In the genomic region with DNA sequence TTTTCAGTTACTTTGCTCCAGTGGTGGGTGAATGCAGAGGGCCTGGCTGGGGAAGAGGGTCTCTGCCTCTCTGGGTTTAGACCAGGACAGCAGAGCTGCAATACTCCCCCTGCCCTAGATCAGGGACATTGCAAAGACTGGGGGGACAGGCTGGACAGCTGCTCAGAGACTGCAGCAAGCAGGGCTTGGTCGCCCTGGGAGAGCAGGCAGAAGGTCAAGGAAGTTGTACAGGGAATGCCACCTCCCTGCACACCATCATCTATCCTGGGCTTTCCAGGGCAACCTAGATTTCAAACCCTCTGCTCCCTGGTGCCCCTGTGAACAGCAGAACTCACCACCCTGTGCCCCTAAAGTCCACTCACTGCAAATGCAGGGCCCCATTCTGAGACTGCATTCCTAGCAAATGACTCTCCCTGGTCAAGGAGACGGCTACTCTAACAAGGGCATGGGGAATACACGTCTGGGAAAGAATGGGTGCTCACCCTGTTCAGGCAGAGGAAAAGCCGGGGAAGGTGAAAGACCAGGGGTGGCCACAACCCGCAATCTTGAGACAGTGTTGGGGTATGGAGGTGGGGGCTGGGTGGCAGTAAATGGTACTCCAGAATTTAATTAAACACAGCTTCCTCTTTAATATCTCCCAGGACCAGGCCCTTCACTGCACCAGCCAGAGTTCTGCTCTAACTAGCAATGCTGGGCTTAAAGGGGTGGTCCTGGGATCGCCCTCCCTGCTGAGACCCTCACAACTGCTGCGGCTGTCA, we compare ENCODE assay signal across 1 cellular context.
TF ChIP-seq lines count a peak whose summit lies in the region.

No MANE protein-coding gene starts in this region.

TF ChIP-seq in A549, 52 proteins besides CTCF, POLR2A, EP300 and RAD21 (continued from another document):
- TF ChIP-seq, protein P1, sequence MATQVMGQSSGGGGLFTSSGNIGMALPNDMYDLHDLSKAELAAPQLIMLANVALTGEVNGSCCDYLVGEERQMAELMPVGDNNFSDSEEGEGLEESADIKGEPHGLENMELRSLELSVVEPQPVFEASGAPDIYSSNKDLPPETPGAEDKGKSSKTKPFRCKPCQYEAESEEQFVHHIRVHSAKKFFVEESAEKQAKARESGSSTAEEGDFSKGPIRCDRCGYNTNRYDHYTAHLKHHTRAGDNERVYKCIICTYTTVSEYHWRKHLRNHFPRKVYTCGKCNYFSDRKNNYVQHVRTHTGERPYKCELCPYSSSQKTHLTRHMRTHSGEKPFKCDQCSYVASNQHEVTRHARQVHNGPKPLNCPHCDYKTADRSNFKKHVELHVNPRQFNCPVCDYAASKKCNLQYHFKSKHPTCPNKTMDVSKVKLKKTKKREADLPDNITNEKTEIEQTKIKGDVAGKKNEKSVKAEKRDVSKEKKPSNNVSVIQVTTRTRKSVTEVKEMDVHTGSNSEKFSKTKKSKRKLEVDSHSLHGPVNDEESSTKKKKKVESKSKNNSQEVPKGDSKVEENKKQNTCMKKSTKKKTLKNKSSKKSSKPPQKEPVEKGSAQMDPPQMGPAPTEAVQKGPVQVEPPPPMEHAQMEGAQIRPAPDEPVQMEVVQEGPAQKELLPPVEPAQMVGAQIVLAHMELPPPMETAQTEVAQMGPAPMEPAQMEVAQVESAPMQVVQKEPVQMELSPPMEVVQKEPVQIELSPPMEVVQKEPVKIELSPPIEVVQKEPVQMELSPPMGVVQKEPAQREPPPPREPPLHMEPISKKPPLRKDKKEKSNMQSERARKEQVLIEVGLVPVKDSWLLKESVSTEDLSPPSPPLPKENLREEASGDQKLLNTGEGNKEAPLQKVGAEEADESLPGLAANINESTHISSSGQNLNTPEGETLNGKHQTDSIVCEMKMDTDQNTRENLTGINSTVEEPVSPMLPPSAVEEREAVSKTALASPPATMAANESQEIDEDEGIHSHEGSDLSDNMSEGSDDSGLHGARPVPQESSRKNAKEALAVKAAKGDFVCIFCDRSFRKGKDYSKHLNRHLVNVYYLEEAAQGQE (IDR thresholded peaks at IDR 0.05), result 0 out of 2 replicates have a peak, but pooled peaks have one; percentile 31
- no peak for TF ChIP-seq MAX (IDR thresholded peaks at IDR 0.05)
- peak; percentile 31; the same call in 1 of the 2 replicates for TF ChIP-seq ESRRA (IDR thresholded peaks at IDR 0.05; ENCODE audit: borderline replicate concordance, low read length)
- TF ChIP-seq RCOR1 (IDR thresholded peaks at IDR 0.05; ENCODE audit: low read depth, low read length), result no peak
- TF ChIP-seq JUNB (IDR thresholded peaks at IDR 0.05), result no peak
- TF ChIP-seq, protein P2, sequence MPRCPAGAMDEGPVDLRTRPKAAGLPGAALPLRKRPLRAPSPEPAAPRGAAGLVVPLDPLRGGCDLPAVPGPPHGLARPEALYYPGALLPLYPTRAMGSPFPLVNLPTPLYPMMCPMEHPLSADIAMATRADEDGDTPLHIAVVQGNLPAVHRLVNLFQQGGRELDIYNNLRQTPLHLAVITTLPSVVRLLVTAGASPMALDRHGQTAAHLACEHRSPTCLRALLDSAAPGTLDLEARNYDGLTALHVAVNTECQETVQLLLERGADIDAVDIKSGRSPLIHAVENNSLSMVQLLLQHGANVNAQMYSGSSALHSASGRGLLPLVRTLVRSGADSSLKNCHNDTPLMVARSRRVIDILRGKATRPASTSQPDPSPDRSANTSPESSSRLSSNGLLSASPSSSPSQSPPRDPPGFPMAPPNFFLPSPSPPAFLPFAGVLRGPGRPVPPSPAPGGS (IDR thresholded peaks at IDR 0.05), result no peak; the same call in 2 of the 3 replicates
- TF ChIP-seq TFCP2L1 (CRISPR knock-in tag; IDR thresholded peaks at IDR 0.05), result no peak
- no peak for TF ChIP-seq FOSL2 (IDR thresholded peaks at IDR 0.05)
- peak; percentile 59 for TF ChIP-seq FOSL2 (CRISPR knock-in tag; IDR thresholded peaks at IDR 0.05)
- TF ChIP-seq ZSCAN20 (CRISPR knock-in tag; IDR thresholded peaks at IDR 0.05), result no peak
- TF ChIP-seq FOSB (CRISPR knock-in tag; IDR thresholded peaks at IDR 0.05), result no peak
- no peak; the same call in 1 of the 2 replicates for TF ChIP-seq NPAS2 (CRISPR knock-in tag; IDR thresholded peaks at IDR 0.05; ENCODE audit: borderline replicate concordance)
- no peak for TF ChIP-seq MAFK (IDR thresholded peaks at IDR 0.05; ENCODE audit: partially characterized antibody)
- no peak for TF ChIP-seq FOXS1 (CRISPR knock-in tag; IDR thresholded peaks at IDR 0.05)
- no peak for TF ChIP-seq RNF2 (IDR thresholded peaks at IDR 0.05; ENCODE audit: borderline replicate concordance, low read depth)
- TF ChIP-seq JUN (IDR thresholded peaks at IDR 0.05), result peak in 1 of 2 experiments; percentile 7; a peak in 3 of 5 replicates
- TF ChIP-seq, protein P3, sequence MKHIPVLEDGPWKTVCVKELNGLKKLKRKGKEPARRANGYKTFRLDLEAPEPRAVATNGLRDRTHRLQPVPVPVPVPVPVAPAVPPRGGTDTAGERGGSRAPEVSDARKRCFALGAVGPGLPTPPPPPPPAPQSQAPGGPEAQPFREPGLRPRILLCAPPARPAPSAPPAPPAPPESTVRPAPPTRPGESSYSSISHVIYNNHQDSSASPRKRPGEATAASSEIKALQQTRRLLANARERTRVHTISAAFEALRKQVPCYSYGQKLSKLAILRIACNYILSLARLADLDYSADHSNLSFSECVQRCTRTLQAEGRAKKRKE (CRISPR knock-in tag; IDR thresholded peaks at IDR 0.05; ENCODE audit: low read depth), result no peak
- TF ChIP-seq, protein P4, sequence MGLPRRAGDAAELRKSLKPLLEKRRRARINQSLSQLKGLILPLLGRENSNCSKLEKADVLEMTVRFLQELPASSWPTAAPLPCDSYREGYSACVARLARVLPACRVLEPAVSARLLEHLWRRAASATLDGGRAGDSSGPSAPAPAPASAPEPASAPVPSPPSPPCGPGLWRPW (IDR thresholded peaks at IDR 0.05), result no peak
- no peak for TF ChIP-seq NFE2L2 (conservative IDR thresholded peaks at IDR 0.05; ENCODE audit: low read length)
- TF ChIP-seq RFX5 (IDR thresholded peaks at IDR 0.05), result no peak
- TF ChIP-seq POLR2AphosphoS2 (conservative IDR thresholded peaks at IDR 0.05; ENCODE audit: low read length), result peak; percentile 9; the same call in 1 of the 2 replicates
- TF ChIP-seq MAZ (IDR thresholded peaks at IDR 0.05; ENCODE audit: borderline replicate concordance, low read depth, low read length), result no peak
- no peak for TF ChIP-seq HEYL (CRISPR knock-in tag; IDR thresholded peaks at IDR 0.05)
- TF ChIP-seq ZNF302 (CRISPR knock-in tag; IDR thresholded peaks at IDR 0.05), result no peak
- TF ChIP-seq CHD2 (IDR thresholded peaks at IDR 0.05; ENCODE audit: low read length, partially characterized antibody), result no peak
- no peak for TF ChIP-seq USF2 (IDR thresholded peaks at IDR 0.05)
- no peak for TF ChIP-seq SMC3 (IDR thresholded peaks at IDR 0.05)
- no peak for TF ChIP-seq SREBF2 (IDR thresholded peaks at IDR 0.05)
- TF ChIP-seq CEBPB (IDR thresholded peaks at IDR 0.05), result no peak
- TF ChIP-seq, protein P5, sequence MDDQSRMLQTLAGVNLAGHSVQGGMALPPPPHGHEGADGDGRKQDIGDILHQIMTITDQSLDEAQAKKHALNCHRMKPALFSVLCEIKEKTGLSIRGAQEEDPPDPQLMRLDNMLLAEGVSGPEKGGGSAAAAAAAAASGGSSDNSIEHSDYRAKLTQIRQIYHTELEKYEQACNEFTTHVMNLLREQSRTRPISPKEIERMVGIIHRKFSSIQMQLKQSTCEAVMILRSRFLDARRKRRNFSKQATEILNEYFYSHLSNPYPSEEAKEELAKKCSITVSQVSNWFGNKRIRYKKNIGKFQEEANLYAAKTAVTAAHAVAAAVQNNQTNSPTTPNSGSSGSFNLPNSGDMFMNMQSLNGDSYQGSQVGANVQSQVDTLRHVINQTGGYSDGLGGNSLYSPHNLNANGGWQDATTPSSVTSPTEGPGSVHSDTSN (IDR thresholded peaks at IDR 0.05), result peak; percentile 14; the same call in 1 of the 2 replicates
